In genomic region chr4:113636438-113636818, GRCh38 we compare ENCODE assay signal across 9 cellular contexts.
DNase-seq lines count a peak whose midpoint lies in the region; ATAC-seq and TF ChIP-seq lines count a peak whose summit lies in the region.
"Had no signal": no experiment of that assay in that cellular context is flagged by ENCODE, and none has a peak within 500 bp of the region (broad histone marks: within the 10 kb centered on the region; RNA-seq: fewer than 3 reads in every experiment).

No MANE protein-coding gene starts in this region.

- H2BK5ac ChIP-seq in trophoblast cell (ENCODE audit: low read depth, low read length, poor library complexity) = no peak overlapping the region

- H2AFZ ChIP-seq in SU-DHL-6 (ENCODE audit: low read depth, low read length, severe bottlenecking) (no peak overlapping the region), trophoblast cell (ENCODE audit: insufficient read depth, low read length, poor library complexity) (no peak overlapping the region)

- peaks cover 33% of the 10 kb centered on the region for H3F3A ChIP-seq in SU-DHL-6 (ENCODE audit: insufficient read depth)

- no peak overlapping the region for H3K23ac ChIP-seq in trophoblast cell (ENCODE audit: low read length)

- peaks cover 50% of the 10 kb centered on the region for H3K4me1 Mint-ChIP-seq in activated T-cell treated with anti-CD3 and anti-CD28 coated beads, Interleukin-2, amount 50 U/mL, for 72 hours (ENCODE audit: low read depth)
- peaks cover 43 to 45% of the 10 kb centered on the region in 2 donors for H3K4me1 Mint-ChIP-seq in natural killer cell

- no peaks in the 10 kb centered on the region for H3K27me3 Mint-ChIP-seq in activated T-cell treated with anti-CD3 and anti-CD28 coated beads, Interleukin-2, amount 50 U/mL, for 72 hours (ENCODE audit: low read depth)
- no peaks in the 10 kb centered on the region for H3K27me3 Mint-ChIP-seq in natural killer cell (ENCODE audit: low read depth in 2 of 2)

- no peak overlapping the region for H2BK12ac ChIP-seq in trophoblast cell (ENCODE audit: low read length)

- H3K36me3 Mint-ChIP-seq in activated T-cell treated with anti-CD3 and anti-CD28 coated beads, Interleukin-2, amount 50 U/mL, for 72 hours (ENCODE audit: insufficient read depth in 2 of 2) = peaks cover 2 to 4% of the 10 kb centered on the region in 2 donors
- no peaks in the 10 kb centered on the region for H3K36me3 Mint-ChIP-seq in natural killer cell

- H3K4me2 ChIP-seq in SU-DHL-6 (ENCODE audit: low read depth, low read length, poor library complexity, severe bottlenecking) = peak overlapping the region; percentile 66
- H3K4me2 ChIP-seq in trophoblast cell (ENCODE audit: low read length) = no peak overlapping the region

- H4K20me1 ChIP-seq in SU-DHL-6 (ENCODE audit: low read depth, low read length) = no peaks in the 10 kb centered on the region

- peak; percentile 56 to 73 for ATAC-seq in activated T-cell treated with anti-CD3 and anti-CD28 coated beads, Interleukin-2, amount 50 U/mL, for 72 hours (replicated peaks in 1 of 2)
- ATAC-seq in HG02973 (IDR thresholded peaks at IDR 0.05; ENCODE audit: unreplicated experiment) (peak; percentile 39), natural killer cell (peak; percentile 79 to 89 (median 87)), HG03520 (IDR thresholded peaks at IDR 0.05; ENCODE audit: unreplicated experiment) (no peak)

- no peak overlapping the region for H2BK120ac ChIP-seq in trophoblast cell (ENCODE audit: insufficient read depth, low read length, poor library complexity)

- no peak overlapping the region for H4K12ac ChIP-seq in trophoblast cell (ENCODE audit: low read depth, low read length)

- H3K4me1 ChIP-seq in trophoblast cell (ENCODE audit: control insufficient read depth in 1 of 2, insufficient read depth in 2 of 2, low read length in 2 of 2) = no peaks in the 10 kb centered on the region

- peak overlapping the region; percentile 21 for H3K9ac ChIP-seq in SU-DHL-6 (ENCODE audit: low read length)
- no peak overlapping the region for H3K9ac ChIP-seq in trophoblast cell (ENCODE audit: low read length)

- no peak overlapping the region for H4K8ac ChIP-seq in trophoblast cell (ENCODE audit: low read depth, low read length)

- no peaks in the 10 kb centered on the region for H3K9me3 Mint-ChIP-seq in activated T-cell treated with anti-CD3 and anti-CD28 coated beads, Interleukin-2, amount 50 U/mL, for 72 hours
- H3K9me3 Mint-ChIP-seq in natural killer cell = no peaks in the 10 kb centered on the region

- H3K27ac Mint-ChIP-seq in activated T-cell treated with anti-CD3 and anti-CD28 coated beads, Interleukin-2, amount 50 U/mL, for 72 hours = peak overlapping the region; percentile 58
- H3K27ac Mint-ChIP-seq in natural killer cell = peak overlapping the region; percentile 60 to 84

- no peaks in the 10 kb centered on the region for H3K9me2 ChIP-seq in SU-DHL-6 (replicated peaks; ENCODE audit: insufficient read depth, low read length)

- no peak overlapping the region for H3K18ac ChIP-seq in trophoblast cell (ENCODE audit: low read length)

- H4K91ac ChIP-seq in trophoblast cell (ENCODE audit: low read depth, low read length) = no peak overlapping the region

- peak overlapping the region; percentile 39 for H3K4me3 ChIP-seq in SU-DHL-6 (ENCODE audit: insufficient read depth, low read length, poor library complexity, severe bottlenecking)
- H3K4me3 ChIP-seq in trophoblast cell (ENCODE audit: low read depth, low read length) = no peak overlapping the region

- peak overlapping the region; percentile 46 to 54 for H3K4me3 Mint-ChIP-seq in activated T-cell treated with anti-CD3 and anti-CD28 coated beads, Interleukin-2, amount 50 U/mL, for 72 hours
- H3K4me3 Mint-ChIP-seq in natural killer cell = peak overlapping the region; percentile 69

- no peak overlapping the region for H3K14ac ChIP-seq in trophoblast cell (ENCODE audit: low read length)

- H3K27ac ChIP-seq in SU-DHL-6 (ENCODE audit: low read depth, low read length) (peak overlapping the region; percentile 87), trophoblast cell (ENCODE audit: low read depth, low read length) (no peak overlapping the region)

- no peaks in the 10 kb centered on the region for H3K36me3 ChIP-seq in SU-DHL-6 (ENCODE audit: low read length)
- no peaks in the 10 kb centered on the region for H3K36me3 ChIP-seq in trophoblast cell (ENCODE audit: control insufficient read depth in 1 of 2, insufficient read depth in 2 of 2, low read length in 2 of 2)

- TF ChIP-seq CTCF in SU-DHL-6 (IDR thresholded peaks at IDR 0.05; ENCODE audit: insufficient read depth, low read length, poor library complexity, severe bottlenecking) (peak; percentile 18), natural killer cell (IDR thresholded peaks at IDR 0.05) (peak; percentile 45)

- no CpG with 5 or more reads among the region's 3 CpGs for WGBS in trophoblast cell (ENCODE audit: extremely low coverage, insufficient coverage, insufficient read length)

- no peak overlapping the region for H2AK5ac ChIP-seq in trophoblast cell (ENCODE audit: low read length)

- DNase-seq in activated T-cell treated with anti-CD3 and anti-CD28 coated beads, Interleukin-2, amount 50 U/mL, for 72 hours = no peak
- DNase-seq in activated T-cell treated with anti-CD3 and anti-CD28 coated beads, Interleukin-2, amount 50 U/mL, for 48 hours = no peak
- no peak for DNase-seq in natural killer cell
- no peak for DNase-seq in trophoblast cell
- DNase-seq in NCI-H128 (lab: John Stamatoyannopoulos, UW; ENCODE audit: unreplicated experiment) = no peak
- DNase-seq: left cardiac atrium had no signal

- H3K4ac ChIP-seq in trophoblast cell (ENCODE audit: low read depth, low read length) = no peak overlapping the region

- H3K79me2 ChIP-seq in SU-DHL-6 (ENCODE audit: insufficient read depth, low read length) = peaks cover 5% of the 10 kb centered on the region; the same call in 1 of the 2 replicates
- H3K79me2 ChIP-seq in trophoblast cell (ENCODE audit: control insufficient read depth, insufficient read depth, low read length, poor library complexity) = no peaks in the 10 kb centered on the region

- intact Hi-C loops in natural killer cell (cut with micrococcal nuclease) = loop anchor here (2.0 to 10.0 kb wide), 4 partner anchors 72 to 436 kb away; partner anchors contain the start of gene CAMK2D

- H3K79me1 ChIP-seq in trophoblast cell (ENCODE audit: low read length) = no peaks in the 10 kb centered on the region

- no peaks in the 10 kb centered on the region for H3K27me3 ChIP-seq in SU-DHL-6 (ENCODE audit: low read length)
- H3K27me3 ChIP-seq in trophoblast cell (ENCODE audit: insufficient read depth, low read length) = no peaks in the 10 kb centered on the region

- H3K9me3 ChIP-seq in SU-DHL-6 (ENCODE audit: insufficient read depth, low read length) (no peaks in the 10 kb centered on the region), trophoblast cell (ENCODE audit: insufficient read depth, low read depth, low read length) (no peaks in the 10 kb centered on the region)
